ENCODE assay signal across 20 cellular contexts in genomic region chr5:67805666-67806348, GRCh38.
DNase-seq lines count a peak whose midpoint lies in the region; FAIRE-seq and TF ChIP-seq lines count a peak whose summit lies in the region.
"Had no signal": no experiment of that assay in that cellular context is flagged by ENCODE, and none has a peak within 500 bp of the region (broad histone marks: within the 10 kb centered on the region; RNA-seq: fewer than 3 reads in every experiment).

No MANE protein-coding gene starts in this region.

- no peaks in the 10 kb centered on the region for H3K79me2 ChIP-seq in mesendoderm (ENCODE audit: control insufficient read depth, insufficient read depth, low read length)

- H3K4ac ChIP-seq in mesendoderm (ENCODE audit: low read depth, low read length), result no peak overlapping the region

- peak overlapping the region; percentile 72 for H3K18ac ChIP-seq in mesendoderm (ENCODE audit: low read length)

- peak overlapping the region; percentile 57 for H3K56ac ChIP-seq in mesendoderm (ENCODE audit: low read length)

- no peak overlapping the region for H3K23ac ChIP-seq in mesendoderm (ENCODE audit: low read length)

- no peak overlapping the region for H2AK5ac ChIP-seq in mesendoderm (ENCODE audit: low read length)

- no CpG with 5 or more reads among the region's 4 CpGs for WGBS in mesendoderm (ENCODE audit: extremely low coverage, insufficient coverage, low lambda C conversion rate)

- H3K4me1 ChIP-seq in ES-I3 (ENCODE audit: insufficient read depth, low read length), result peaks cover 26% of the 10 kb centered on the region
- H3K4me1 ChIP-seq in HUES6 (ENCODE audit: control insufficient read depth, insufficient read depth, low read length), result peaks cover 29% of the 10 kb centered on the region
- H3K4me1 ChIP-seq in mesendoderm (ENCODE audit: control insufficient read depth, low read depth, low read length), result peaks cover 11% of the 10 kb centered on the region
- H3K4me1 ChIP-seq: breast epithelium, foreskin keratinocyte had no signal

- H4K8ac ChIP-seq in mesendoderm (ENCODE audit: low read depth, low read length), result no peak overlapping the region

- H3K9ac ChIP-seq in ES-I3 (ENCODE audit: low read depth, low read length), result peak overlapping the region; percentile 11; the same call in 1 of the 2 replicates
- H3K9ac ChIP-seq in HUES6 (ENCODE audit: low read length), result peak overlapping the region; percentile 57
- H3K9ac ChIP-seq in mesendoderm (ENCODE audit: low read length), result no peak overlapping the region

- H2BK5ac ChIP-seq in mesendoderm (ENCODE audit: low read length), result peak overlapping the region; percentile 71

- H3K36me3 ChIP-seq in ES-I3 (ENCODE audit: insufficient read depth, low read length), result no peaks in the 10 kb centered on the region
- peaks cover 11% of the 10 kb centered on the region for H3K36me3 ChIP-seq in HUES6 (ENCODE audit: control insufficient read depth, insufficient read depth, low read length)
- H3K36me3 ChIP-seq in mesendoderm (ENCODE audit: control insufficient read depth, insufficient read depth, low read length), result no peaks in the 10 kb centered on the region
- H3K36me3 ChIP-seq: breast epithelium had no signal

- H2BK120ac ChIP-seq in mesendoderm (ENCODE audit: low read depth, low read length), result no peak overlapping the region

- H3K4me3 ChIP-seq in HUES6 (ENCODE audit: low read depth, low read length) (0 out of 2 replicates have a peak overlapping the region, but pooled peaks have one; percentile 14), mesendoderm (ENCODE audit: low read length) (no peak overlapping the region)
- H3K4me3 ChIP-seq: breast epithelium, PC-9, SK-N-MC had no signal

- H2BK15ac ChIP-seq in mesendoderm (replicated peaks; ENCODE audit: low read depth), result no peak overlapping the region

- H3K9me3 ChIP-seq in ES-I3 (ENCODE audit: control insufficient read depth, insufficient read depth, low read length) (no peaks in the 10 kb centered on the region), HUES6 (ENCODE audit: control insufficient read depth, insufficient read depth, low read depth, low read length) (peaks cover 21% of the 10 kb centered on the region; the same call in 1 of the 2 replicates)
- H3K9me3 ChIP-seq: breast epithelium had no signal

- no peak for FAIRE-seq in D721Med (lab: Jason Lieb, UNC)
- FAIRE-seq: GM12892 had no signal

- H4K5ac ChIP-seq in mesendoderm (ENCODE audit: low read length), result no peak overlapping the region

- intact Hi-C loops in posterior vena cava (cut with DNase I), result no loop called here

- no peak overlapping the region for H3K4me2 ChIP-seq in mesendoderm (ENCODE audit: low read length)
- H3K4me2 ChIP-seq: PC-9 had no signal

- H3K79me1 ChIP-seq in mesendoderm (ENCODE audit: low read length), result no peaks in the 10 kb centered on the region

- no peak for TF ChIP-seq CTCF in D721Med (IDR thresholded peaks at IDR 0.05; ENCODE audit: insufficient read depth, missing control alignments)

- peak; percentile 77 for DNase-seq in NCI-H69 (lab: John Stamatoyannopoulos, UW)
- DNase-seq in mesendoderm, result peak; percentile 95
- no peak for DNase-seq in stimulated activated CD4-positive, alpha-beta T cell treated with anti-CD3 and anti-CD28 coated beads, Interleukin-4, amount 100 ng/mL, for 1 hour
- no peak for DNase-seq in posterior vena cava (ENCODE audit: low spot score)
- DNase-seq in D721Med (ENCODE audit: insufficient read length, low spot score), result no peak
- DNase-seq: activated CD4-positive, alpha-beta T cell treated with anti-CD3 and anti-CD28 coated beads for 1 hour; Calu3; foreskin keratinocyte; Kasumi-1; NCI-H1105; NCI-H524 treated with DMSO at 0.1 percent for 48 hours; occipital lobe; PC-9; stimulated activated CD4-positive, alpha-beta T cell treated with anti-CD3 and anti-CD28 coated beads, Interleukin-4, amount 100 ng/mL, for 24 hours had no signal

- H3K27ac ChIP-seq in HUES6 (ENCODE audit: low read depth, low read length) (peak overlapping the region; percentile 53), mesendoderm (ENCODE audit: low read depth, low read length) (peak overlapping the region; percentile 45)
- H3K27ac ChIP-seq: breast epithelium, epithelial cell of prostate, foreskin keratinocyte, PC-9, SK-N-MC had no signal

- no peaks in the 10 kb centered on the region for H3K27me3 ChIP-seq in HUES6 (ENCODE audit: control insufficient read depth, insufficient read depth, low read length)
- no peaks in the 10 kb centered on the region for H3K27me3 ChIP-seq in mesendoderm (ENCODE audit: insufficient read depth, low read length, poor library complexity)
- H3K27me3 ChIP-seq: breast epithelium, foreskin keratinocyte had no signal

Comparison
In these comparisons a context has a peak if more than half of its experiments do, and no peak if none do; other contexts are left out.
1. DNase-seq: peak in NCI-H69 (single experiment) and mesendoderm (single experiment); none in stimulated activated CD4-positive, alpha-beta T cell treated with anti-CD3 and anti-CD28 coated beads, Interleukin-4, amount 100 ng/mL, for 1 hour (single experiment), posterior vena cava (single experiment) and D721Med (single experiment).